In the genomic region with DNA sequence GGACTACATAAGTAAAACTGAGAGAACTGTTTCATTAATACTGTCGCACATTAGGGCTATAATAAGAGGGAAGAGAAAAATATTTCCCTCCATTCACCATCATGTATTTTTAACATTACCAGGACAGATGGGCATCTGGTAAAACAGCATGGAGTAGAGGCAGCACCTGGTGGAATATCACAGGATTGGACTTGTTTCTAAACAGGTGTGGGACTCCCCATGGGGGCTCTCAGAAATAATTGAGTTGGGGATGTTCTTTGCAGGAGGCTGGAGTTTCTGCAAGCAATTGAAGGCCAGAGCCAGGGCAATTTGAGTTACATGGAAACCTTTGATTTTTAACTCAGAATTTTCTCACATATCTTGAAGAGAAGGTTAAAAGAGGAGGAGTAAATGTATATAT, we compare ENCODE assay signal across 18 cellular contexts.
DNase-seq lines count a peak whose midpoint lies in the region; ATAC-seq lines count a peak whose summit lies in the region.
"Had no signal": no experiment of that assay in that cellular context is flagged by ENCODE, and none has a peak within 500 bp of the region (broad histone marks: within the 10 kb centered on the region; RNA-seq: fewer than 3 reads in every experiment).

No MANE protein-coding gene starts in this region.

- peak; percentile 35 to 75 for DNase-seq in NCI-H2081 (lab: John Stamatoyannopoulos, UW)
- no peak for DNase-seq in NCI-H2081 treated with DMSO at 0.1 percent for 48 hours (lab: John Stamatoyannopoulos, UW)
- DNase-seq in NCI-H1436 treated with DMSO at 0.1 percent for 48 hours (lab: John Stamatoyannopoulos, UW), result peak; percentile 35
- peak; percentile 30 for DNase-seq in NCI-H345 treated with DMSO at 0.1 percent for 48 hours (lab: John Stamatoyannopoulos, UW; ENCODE audit: unreplicated experiment)
- peak; percentile 64 to 95 for DNase-seq in cerebellar nuclear complex (lab: John Stamatoyannopoulos, UW)
- no peak for DNase-seq in NCI-H774 (lab: John Stamatoyannopoulos, UW)
- DNase-seq: DMS153, GF-D8, HCEC 1CT, NCI-H510A treated with DMSO at 0.1 percent for 48 hours, OCI-M1, SHP77, T-cell, T-helper 9 cell had no signal

- ATAC-seq in HG03045 (IDR thresholded peaks at IDR 0.05; ENCODE audit: unreplicated experiment) (no peak), GM18909 (IDR thresholded peaks at IDR 0.05; ENCODE audit: poor library complexity, unreplicated experiment) (no peak)
- ATAC-seq: GM23338, SK-N-SH treated with all-trans-retinoic acid at 6 μM for 48 hours, T-cell had no signal

Comparison
In these comparisons a context has a peak if more than half of its experiments do, and no peak if none do; other contexts are left out.
1. DNase-seq: peak in NCI-H2081 (2 of 2), NCI-H1436 treated with DMSO at 0.1 percent for 48 hours (single experiment), NCI-H345 treated with DMSO at 0.1 percent for 48 hours (single experiment) and cerebellar nuclear complex (2 of 2); none in NCI-H2081 treated with DMSO at 0.1 percent for 48 hours (single experiment) and NCI-H774 (single experiment).